In genomic region chr22:30087611-30088010, GRCh38 we compare ENCODE assay signal across 24 cellular contexts. TPM values are rescaled to one million over a fixed set of nuclear protein-coding genes. Genes with fewer than 3 reads are reported as not detected.
DNase-seq lines count a peak whose midpoint lies in the region; ATAC-seq and FAIRE-seq lines count a peak whose summit lies in the region.
"Had no signal": no experiment of that assay in that cellular context is flagged by ENCODE, and none has a peak within 500 bp of the region (broad histone marks: within the 10 kb centered on the region; RNA-seq: fewer than 3 reads in every experiment).

No MANE protein-coding gene starts in this region.

- H3K4ac ChIP-seq in mesenchymal stem cell (ENCODE audit: low read depth in 1 of 2, low read length in 2 of 2) = no peak overlapping the region

- no peak overlapping the region for H2BK12ac ChIP-seq in mesenchymal stem cell (ENCODE audit: low read length in 2 of 2)

- no peak overlapping the region for H3K4me3 ChIP-seq in mesenchymal stem cell (ENCODE audit: insufficient read depth in 1 of 2, low read depth in 1 of 2, low read length in 2 of 2)
- H3K4me3 ChIP-seq: A549, BLaER1, GM12878, K562, SJCRH30 had no signal

- H3K4me2 ChIP-seq in mesenchymal stem cell (ENCODE audit: low read length, poor library complexity, severe bottlenecking) = no peak overlapping the region
- H3K4me2 ChIP-seq: A549, BLaER1 had no signal

- peaks cover 0 to 2% of the 10 kb centered on the region in 2 donors for H3K9me3 Mint-ChIP-seq in activated T-cell treated with anti-CD3 and anti-CD28 coated beads, Interleukin-2, amount 50 U/mL, for 72 hours
- H3K9me3 Mint-ChIP-seq in activated T-cell treated with anti-CD3 and anti-CD28 coated beads, Interleukin-2, amount 50 U/mL, for 24 hours = no peaks in the 10 kb centered on the region

- no peaks in the 10 kb centered on the region for H3K36me3 Mint-ChIP-seq in activated T-cell treated with anti-CD3 and anti-CD28 coated beads, Interleukin-2, amount 50 U/mL, for 72 hours (ENCODE audit: insufficient read depth in 2 of 2)
- H3K36me3 Mint-ChIP-seq in activated T-cell treated with anti-CD3 and anti-CD28 coated beads, Interleukin-2, amount 50 U/mL, for 24 hours (ENCODE audit: low read depth) = no peaks in the 10 kb centered on the region
- H3K36me3 Mint-ChIP-seq: CD8-positive, alpha-beta T cell had no signal

- no peak overlapping the region for H2AK5ac ChIP-seq in mesenchymal stem cell (ENCODE audit: low read length, severe bottlenecking)

- H4K8ac ChIP-seq in mesenchymal stem cell (ENCODE audit: low read length) = no peak overlapping the region

- no peak overlapping the region for H3K14ac ChIP-seq in mesenchymal stem cell (ENCODE audit: low read length in 2 of 2)

- peaks cover 15% of the 10 kb centered on the region for H3K4me1 Mint-ChIP-seq in activated T-cell treated with anti-CD3 and anti-CD28 coated beads, Interleukin-2, amount 50 U/mL, for 72 hours (ENCODE audit: low read depth)
- peaks cover 8% of the 10 kb centered on the region for H3K4me1 Mint-ChIP-seq in activated T-cell treated with anti-CD3 and anti-CD28 coated beads, Interleukin-2, amount 50 U/mL, for 24 hours (ENCODE audit: low read depth)
- H3K4me1 Mint-ChIP-seq: H9 had no signal

- no peak for ATAC-seq in activated T-cell treated with anti-CD3 and anti-CD28 coated beads, Interleukin-2, amount 50 U/mL, for 72 hours (replicated peaks in 1 of 2)
- no peak for ATAC-seq in GM21723 (IDR thresholded peaks at IDR 0.05; ENCODE audit: unreplicated experiment)
- ATAC-seq in HG03095 (IDR thresholded peaks at IDR 0.05; ENCODE audit: unreplicated experiment) = no peak
- ATAC-seq: A549; CD8-positive, alpha-beta T cell; GM12878; K562 had no signal

- H2AFZ ChIP-seq in mesenchymal stem cell (ENCODE audit: low read depth, low read length) = no peak overlapping the region

- peak overlapping the region; percentile 72 for H3K27ac ChIP-seq in epithelial cell of prostate
- peak overlapping the region; percentile 83 for H3K27ac ChIP-seq in mesenchymal stem cell (ENCODE audit: low read length, poor library complexity, severe bottlenecking)
- H3K27ac ChIP-seq: A549, BLaER1, SJCRH30 had no signal

- H3K27me3 ChIP-seq in mesenchymal stem cell (ENCODE audit: control insufficient read depth in 1 of 2, insufficient read depth in 1 of 2, low read length in 2 of 2) = no peaks in the 10 kb centered on the region
- H3K27me3 ChIP-seq: BLaER1, SJCRH30 had no signal

- peak; percentile 18 for FAIRE-seq in RCC 7860 (lab: Jason Lieb, UNC)
- FAIRE-seq: A549, GM12878, K562 had no signal

- no peak overlapping the region for H3K4me3 Mint-ChIP-seq in activated T-cell treated with anti-CD3 and anti-CD28 coated beads, Interleukin-2, amount 50 U/mL, for 72 hours
- no peak overlapping the region for H3K4me3 Mint-ChIP-seq in activated T-cell treated with anti-CD3 and anti-CD28 coated beads, Interleukin-2, amount 50 U/mL, for 24 hours
- H3K4me3 Mint-ChIP-seq: CD8-positive, alpha-beta T cell; H9 had no signal

- H3K4me1 ChIP-seq in mesenchymal stem cell (ENCODE audit: control insufficient read depth, insufficient read depth, low read depth, low read length) = no peaks in the 10 kb centered on the region
- H3K4me1 ChIP-seq: SJCRH30 had no signal

- no peak overlapping the region for H3K18ac ChIP-seq in mesenchymal stem cell (ENCODE audit: low read depth in 1 of 2, low read length in 2 of 2)

- H3K9me3 ChIP-seq in mesenchymal stem cell (ENCODE audit: control insufficient read depth, low read length) = peaks cover 3% of the 10 kb centered on the region
- H3K9me3 ChIP-seq: SJCRH30 had no signal

- peaks cover 7% of the 10 kb centered on the region for H3K27me3 Mint-ChIP-seq in activated T-cell treated with anti-CD3 and anti-CD28 coated beads, Interleukin-2, amount 50 U/mL, for 72 hours (ENCODE audit: low read depth)
- peaks cover 11% of the 10 kb centered on the region for H3K27me3 Mint-ChIP-seq in activated T-cell treated with anti-CD3 and anti-CD28 coated beads, Interleukin-2, amount 50 U/mL, for 24 hours

- no peak overlapping the region for H2BK120ac ChIP-seq in mesenchymal stem cell (ENCODE audit: low read depth, low read length)

- no peaks in the 10 kb centered on the region for H3K79me1 ChIP-seq in mesenchymal stem cell (replicated peaks; ENCODE audit: low read length, poor library complexity, severe bottlenecking)

- H3K23ac ChIP-seq in mesenchymal stem cell (ENCODE audit: low read length in 2 of 2) = no peak overlapping the region

- no peak overlapping the region for H2BK5ac ChIP-seq in mesenchymal stem cell (ENCODE audit: low read depth, low read length, poor library complexity, severe bottlenecking)

- H4K91ac ChIP-seq in mesenchymal stem cell (ENCODE audit: low read length) = no peak overlapping the region

- no peak for DNase-seq in activated T-cell treated with anti-CD3 and anti-CD28 coated beads, Interleukin-2, amount 50 U/mL, for 72 hours
- no peak for DNase-seq in activated T-cell treated with anti-CD3 and anti-CD28 coated beads, Interleukin-2, amount 50 U/mL, for 24 hours
- DNase-seq in RCC 7860 (ENCODE audit: low spot score) (peak; percentile 41), epithelial cell of prostate (ENCODE audit: low read depth, low spot score) (no peak), mesenchymal stem cell (no peak), LoVo (ENCODE audit: low spot score) (no peak)
- DNase-seq: Calu3; CD8-positive, alpha-beta T cell; DMS53; H9; NCI-H1417; NCI-H187; NCI-H2107; NCI-H2227 treated with DMSO at 0.1 percent for 48 hours; NCI-H510A treated with DMSO at 0.1 percent for 48 hours; NCI-H774; OCI-M1; SJCRH30 had no signal

- H3K27ac Mint-ChIP-seq in activated T-cell treated with anti-CD3 and anti-CD28 coated beads, Interleukin-2, amount 50 U/mL, for 72 hours = peak overlapping the region; percentile 2
- H3K27ac Mint-ChIP-seq in activated T-cell treated with anti-CD3 and anti-CD28 coated beads, Interleukin-2, amount 50 U/mL, for 24 hours = no peak overlapping the region
- H3K27ac Mint-ChIP-seq: CD8-positive, alpha-beta T cell; H9 had no signal

- H3K36me3 ChIP-seq in mesenchymal stem cell (ENCODE audit: control insufficient read depth in 1 of 2, insufficient read depth in 2 of 2, low read depth in 1 of 2, low read length in 2 of 2) = no peaks in the 10 kb centered on the region
- H3K36me3 ChIP-seq: BLaER1, SJCRH30 had no signal

- H3K9ac ChIP-seq in mesenchymal stem cell (ENCODE audit: low read length) = no peak overlapping the region
- H3K9ac ChIP-seq: BLaER1 had no signal

- H2BK15ac ChIP-seq in mesenchymal stem cell (ENCODE audit: low read depth, poor library complexity, severe bottlenecking) = no peak overlapping the region

RNA-seq across cellular contexts. Expression of gene HORMAD2, which starts 7.3 kb away (rescaled TPM):
- under 1 TPM; 0.12 TPM for total RNA-seq in activated T-cell treated with anti-CD3 and anti-CD28 coated beads, Interleukin-2, amount 50 U/mL, for 72 hours
- not detected for polyA plus RNA-seq in mesenchymal stem cell (2013, experiment 1 of 2)
- not detected for polyA plus RNA-seq in mesenchymal stem cell (2013, experiment 2 of 2)
- total RNA-seq: Calu3; CD8-positive, alpha-beta T cell; GM12878; H9; K562; SJCRH30 had no signal
- polyA plus RNA-seq: A549, K562 had no signal
